Comparison of ENCODE assay signal across 8 cellular contexts in the genomic region with DNA sequence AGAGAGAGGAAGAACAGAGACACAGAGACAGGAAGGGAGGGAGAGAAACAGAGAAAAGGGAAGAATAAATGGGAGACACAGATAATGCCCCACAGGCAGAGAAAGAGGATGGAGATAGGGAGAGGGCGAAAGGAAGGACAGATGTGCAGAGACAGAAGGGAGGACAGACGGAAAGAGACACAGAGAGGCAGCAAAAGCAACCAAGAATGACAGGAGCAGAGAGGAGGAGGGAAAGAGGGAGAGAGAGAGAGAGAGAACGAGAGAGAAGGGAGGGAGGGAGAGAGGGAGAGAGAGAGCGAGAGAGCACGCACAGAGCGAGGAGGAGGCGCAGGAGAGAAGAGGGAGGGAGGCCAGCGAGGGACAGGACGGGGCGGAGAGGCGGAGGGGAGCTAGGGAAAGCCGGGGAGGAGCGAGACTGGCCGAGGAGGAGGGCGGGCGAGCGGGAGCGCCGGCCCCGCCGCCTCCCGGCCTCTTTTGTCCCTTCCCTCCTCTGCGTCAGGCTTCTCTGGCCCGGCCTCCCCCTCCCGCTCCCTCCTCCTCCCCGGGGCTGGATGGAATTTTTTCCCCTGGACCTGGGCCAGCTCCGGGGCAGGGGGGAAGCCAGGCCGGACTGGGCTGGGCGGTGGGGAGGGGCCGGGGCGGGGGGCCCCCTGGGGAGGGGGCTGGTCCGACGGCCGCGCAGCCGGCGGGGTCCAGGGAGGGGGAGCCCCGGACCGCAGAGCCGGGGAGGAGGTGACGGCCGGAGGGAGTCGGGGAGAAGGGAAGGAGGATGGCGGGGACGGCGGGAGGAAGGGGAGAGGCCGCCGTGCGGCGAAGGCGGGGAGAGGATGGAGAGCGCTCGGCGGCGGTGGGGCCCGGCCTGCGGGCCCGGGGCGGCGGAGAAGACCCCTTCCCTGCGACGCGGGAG. TPM values are rescaled to one million over a fixed set of nuclear protein-coding genes. Genes with fewer than 3 reads are reported as not detected.
DNase-seq lines count a peak whose midpoint lies in the region; ATAC-seq, FAIRE-seq and TF ChIP-seq lines count a peak whose summit lies in the region.

No MANE protein-coding gene starts in this region.

- TF ChIP-seq POLR2A in body of pancreas (IDR thresholded peaks at IDR 0.05) (peak in 2 of 3 donors; percentile 56 to 68), GM12892 (IDR thresholded peaks at IDR 0.05; ENCODE audit: low read depth, low read length) (no peak)

- no peaks in the 10 kb centered on the region for H3K27me3 ChIP-seq in body of pancreas

- peaks cover 31% of the 10 kb centered on the region for H3K4me1 ChIP-seq in body of pancreas

- DNase-seq in AG08395 (ENCODE audit: low spot score) (peak; percentile 93), GOT3 (lab: John Stamatoyannopoulos, UW) (peak; percentile 60), NCI-H82 treated with DMSO at 0.1 percent for 48 hours (lab: John Stamatoyannopoulos, UW; ENCODE audit: unreplicated experiment) (peak; percentile 10), body of pancreas (peak; percentile 80 to 93 (median 86)), hippocampal formation (lab: John Stamatoyannopoulos, UW) (peak; percentile 94 to 97), posterior vena cava (ENCODE audit: low spot score) (peak; percentile 97), GM12892 (ENCODE audit: insufficient read length) (no peak)

- TF ChIP-seq CTCF in body of pancreas (IDR thresholded peaks at IDR 0.05) = peak in 4 of 7 experiments; percentile 43 to 51 (median 44)

- H3K9me3 ChIP-seq in body of pancreas = no peaks in the 10 kb centered on the region

- H3K27ac ChIP-seq in body of pancreas = peak overlapping the region; percentile 85 to 95 (median 91)

- H3K4me3 ChIP-seq in body of pancreas = peak overlapping the region; percentile 61 to 93

- FAIRE-seq in GM12892 (lab: Jason Lieb, UNC) = no peak

- H3K36me3 ChIP-seq in body of pancreas (replicated peaks in 1 of 2; ENCODE audit: insufficient read depth in 1 of 2, low read depth in 2 of 2) = no peaks in the 10 kb centered on the region

- WGBS in body of pancreas, 2 donors = 0 to 2% methylated on average over 44 to 48 of the region's 63 CpGs

- ATAC-seq in body of pancreas = peak; percentile 88
- no peak for ATAC-seq in GM21526 (IDR thresholded peaks at IDR 0.05; ENCODE audit: low FRiP score, unreplicated experiment)

- intact Hi-C loops in body of pancreas (cut with DNase I) (no loop called here), posterior vena cava (cut with DNase I) (no loop called here)

RNA-seq across cellular contexts. Expression of a gene that starts 4.2 kb away (rescaled TPM):
- total RNA-seq in body of pancreas (10 to 100 TPM in 1 of 2 donors, 1 to 10 TPM in 1; 7.9 to 16.3 TPM), posterior vena cava (10 to 100 TPM; 22.7 to 22.9 TPM)
- 1.1 TPM for polyA plus RNA-seq in GM12892 (2012; ENCODE audit: missing spikeins)

RNA-seq across cellular contexts. Expression of a gene that starts 34.9 kb away (rescaled TPM):
- total RNA-seq in body of pancreas = 10 to 100 TPM in 1 of 2 donors, 1 to 10 TPM in 1; 1.8 to 15.8 TPM
- total RNA-seq in posterior vena cava = 1 to 10 TPM; 3.8 to 6.7 TPM
- polyA plus RNA-seq in GM12892 (2012; ENCODE audit: missing spikeins) = not detected

RNA-seq across cellular contexts. Expression of a gene that starts 42.3 kb away (rescaled TPM):
- total RNA-seq in body of pancreas (not detected), posterior vena cava (10 to 100 TPM in 1 of 2 donors, 1 to 10 TPM in 1; 4.8 to 10.3 TPM)
- polyA plus RNA-seq in GM12892 (2012; ENCODE audit: missing spikeins) = 3.0 TPM

RNA-seq across cellular contexts. Expression of a gene that starts 58.7 kb away (rescaled TPM):
- total RNA-seq in body of pancreas (under 1 TPM in 1 of 2 donors, not detected in 1; 0.52 TPM), posterior vena cava (not detected)
- polyA plus RNA-seq in GM12892 (2012; ENCODE audit: missing spikeins) = not detected

Comparison
In these comparisons a context has a peak if more than half of its experiments do, and no peak if none do; other contexts are left out.
1. RNA of a gene that starts 42.3 kb away (total RNA-seq): 4.8 to 10.3 TPM in posterior vena cava; not detected in body of pancreas; every median in the first group is over 4 times any median in the second.